20 cellular contexts compared by ENCODE assay signal in genomic region chr7:2271273-2272026, GRCh38. TPM values are rescaled to one million over a fixed set of nuclear protein-coding genes. Genes with fewer than 3 reads are reported as not detected.
DNase-seq lines count a peak whose midpoint lies in the region; ATAC-seq, FAIRE-seq and TF ChIP-seq lines count a peak whose summit lies in the region.
"Had no signal": no experiment of that assay in that cellular context is flagged by ENCODE, and none has a peak within 500 bp of the region (broad histone marks: within the 10 kb centered on the region; RNA-seq: fewer than 3 reads in every experiment).

No MANE protein-coding gene starts in this region.

- H3K27me3 Mint-ChIP-seq in neural progenitor cell (ENCODE audit: insufficient read depth, low read depth) = peaks cover 2% of the 10 kb centered on the region

- no peaks in the 10 kb centered on the region for H3K4me1 ChIP-seq in right cardiac atrium (ENCODE audit: control insufficient read depth, insufficient read depth, low read length)
- no peaks in the 10 kb centered on the region for H3K4me1 ChIP-seq in GM12878 (ENCODE audit: control insufficient read depth, insufficient read depth, low read length)
- peaks cover 24% of the 10 kb centered on the region for H3K4me1 ChIP-seq in neural progenitor cell

- no peak for FAIRE-seq in GM12878 (lab: Jason Lieb, UNC)
- FAIRE-seq: GM19239, HTR-8/SVneo had no signal

- H3K4me3 Mint-ChIP-seq in neural progenitor cell = no peak overlapping the region

- H3K4me3 ChIP-seq in right cardiac atrium (ENCODE audit: low read length) = no peak overlapping the region
- no peak overlapping the region for H3K4me3 ChIP-seq in GM12878
- no peak overlapping the region for H3K4me3 ChIP-seq in neural progenitor cell

- TF ChIP-seq CTCF in GM12878 (IDR thresholded peaks at IDR 0.05 in 2 of 3, conservative IDR thresholded peaks at IDR 0.05 in 1 of 3; ENCODE audit: control insufficient read depth in 2 of 3, extremely low read depth in 1 of 3, insufficient read depth in 1 of 3, low read depth in 3 of 3, low read length in 3 of 3) (no peak), neural progenitor cell (IDR thresholded peaks at IDR 0.05) (no peak)

- no peak overlapping the region for H3K9ac ChIP-seq in GM12878 (ENCODE audit: control insufficient read depth, insufficient read depth, low read length)
- H3K9ac ChIP-seq in neural progenitor cell = no peak overlapping the region

- CTCF ChIA-PET in GM12878 (lab: Yijun Ruan, JAX) = no interaction called here

- TF ChIP-seq EP300 in GM12878 (IDR thresholded peaks at IDR 0.05; ENCODE audit: borderline replicate concordance in 1 of 2, control insufficient read depth in 1 of 2, low read depth in 2 of 2, low read length in 2 of 2) = no peak

- peaks cover 20% of the 10 kb centered on the region for H3F3A ChIP-seq in neural progenitor cell (ENCODE audit: low read depth)

- BruUV-seq in GM12878 (replicated peaks; lab: Mats Ljungman, UMichigan) = TSS peak; percentile 42

- in situ Hi-C loops in GM12878 (cut with MboI) = no loop called here

- H3K9me3 ChIP-seq in right cardiac atrium (ENCODE audit: control insufficient read depth, low read length) (no peaks in the 10 kb centered on the region), GM12878 (replicated peaks; ENCODE audit: control insufficient read depth, insufficient read depth, low read length) (no peaks in the 10 kb centered on the region), neural progenitor cell (ENCODE audit: low read depth) (no peaks in the 10 kb centered on the region)

- H3K36me3 Mint-ChIP-seq in neural progenitor cell = peaks cover 7% of the 10 kb centered on the region

- H3K27me3 ChIP-seq in right cardiac atrium (ENCODE audit: control insufficient read depth, insufficient read depth) = no peaks in the 10 kb centered on the region
- no peaks in the 10 kb centered on the region for H3K27me3 ChIP-seq in GM12878 (replicated peaks in 1 of 2; ENCODE audit: control insufficient read depth in 2 of 2, insufficient read depth in 2 of 2, low read length in 1 of 2)
- no peaks in the 10 kb centered on the region for H3K27me3 ChIP-seq in neural progenitor cell

- WGBS in right cardiac atrium = 72% methylated on average over 27 of the region's 27 CpGs
- WGBS in GM12878 (ENCODE audit: insufficient coverage, insufficient replicate concordance, low lambda C conversion rate, missing lambda C conversion rate) = 95% methylated on average over 25 of the region's 27 CpGs

- TF ChIP-seq POLR2A in GM12878 (IDR thresholded peaks at IDR 0.05; ENCODE audit: low read depth, low read length) = 0 out of 2 replicates have a peak, but pooled peaks have one; percentile 29

- RAD21 ChIA-PET in GM12878 (lab: Charles Lee; ENCODE audit: unreplicated experiment) = no interaction called here

- peak overlapping the region; percentile 19 for H3K27ac Mint-ChIP-seq in neural progenitor cell

- H3K36me3 ChIP-seq in GM12878 (ENCODE audit: control insufficient read depth in 2 of 2, insufficient read depth in 2 of 2, low read length in 1 of 2) = peaks cover 7 to 33% of the 10 kb centered on the region in 2 experiments; a peak in 3 of 4 replicates
- H3K36me3 ChIP-seq in neural progenitor cell = no peaks in the 10 kb centered on the region

- no peak for TF ChIP-seq RAD21 in GM12878 (IDR thresholded peaks at IDR 0.05; ENCODE audit: insufficient read depth, low read depth, low read length)

- H2AFZ ChIP-seq in GM12878 (ENCODE audit: control insufficient read depth, low read depth, low read length) (no peak overlapping the region), neural progenitor cell (replicated peaks) (no peak overlapping the region)

- H3K79me2 ChIP-seq in GM12878 (ENCODE audit: control insufficient read depth, insufficient read depth, low read length) = no peaks in the 10 kb centered on the region
- H3K79me2 ChIP-seq in neural progenitor cell (ENCODE audit: low read depth) = no peaks in the 10 kb centered on the region

- DNase-seq in right cardiac atrium (peak in 2 of 3 donors; percentile 29 to 46), left cardiac atrium (no peak), GM12878 (ENCODE audit: low read depth, low spot score) (no peak), neural progenitor cell (ENCODE audit: low spot score) (no peak), NCI-H2196 (lab: John Stamatoyannopoulos, UW; ENCODE audit: unreplicated experiment) (no peak)
- DNase-seq in stimulated activated CD8-positive, alpha-beta memory T cell treated with anti-CD3 and anti-CD28 coated beads, Interleukin-4, amount 100 ng/mL, for 48 hours = no peak
- DNase-seq: DMS153; EL; HCEC 1CT; NCI-H1105 treated with DMSO at 0.1 percent for 48 hours; NCI-H1694 treated with DMSO at 0.1 percent for 48 hours; NCI-H345; NCI-H526; NK-92 treated with Interleukin-12 subunit alpha and Interleukin-12 subunit beta, amount 100 ng/mL, for 24 hours; SIG-M5 had no signal

- POLR2A ChIA-PET in GM12878 (lab: Charles Lee) = no interaction called here

- SMC1A ChIA-PET in GM12878 (lab: Charles Lee; ENCODE audit: uncharacterized antibody, unreplicated experiment) = no interaction called here

- H4K20me1 ChIP-seq in GM12878 (ENCODE audit: control insufficient read depth, insufficient read depth) (no peaks in the 10 kb centered on the region), neural progenitor cell (ENCODE audit: low read depth) (peaks cover 7% of the 10 kb centered on the region)

- ATAC-seq in right cardiac atrium (no peak), left cardiac atrium (no peak), GM12878 (no peak), GM19463 (IDR thresholded peaks at IDR 0.05; ENCODE audit: unreplicated experiment) (no peak), HG02610 (IDR thresholded peaks at IDR 0.05; ENCODE audit: unreplicated experiment) (no peak)

- H3K4me2 ChIP-seq in GM12878 (ENCODE audit: control insufficient read depth, insufficient read depth) (no peak overlapping the region), neural progenitor cell (no peak overlapping the region)

- peaks cover 26% of the 10 kb centered on the region for H3K4me1 Mint-ChIP-seq in neural progenitor cell

- H3K9me3 Mint-ChIP-seq in neural progenitor cell = peaks cover 7% of the 10 kb centered on the region

- no peak overlapping the region for H3K27ac ChIP-seq in right cardiac atrium (ENCODE audit: low read length)
- H3K27ac ChIP-seq in GM12878 (ENCODE audit: control insufficient read depth, insufficient read depth) = no peak overlapping the region
- no peak overlapping the region for H3K27ac ChIP-seq in neural progenitor cell
- H3K27ac ChIP-seq: C4-2B had no signal

- intact Hi-C loops in right cardiac atrium (cut with DNase I) = no loop called here
- intact Hi-C loops in left cardiac atrium (cut with DNase I) = no loop called here
- intact Hi-C loops in GM12878 (cut with micrococcal nuclease; ENCODE audit: unreplicated experiment) = no loop called here

RNA-seq across cellular contexts. Expression of gene NUDT1, which starts 29.4 kb away (rescaled TPM):
- total RNA-seq in right cardiac atrium (10 to 100 TPM; 10.6 to 17.2 (median 14.6) TPM), left cardiac atrium (10 to 100 TPM; 15.4 to 15.8 TPM), GM12878 (2014; rRNA removed) (71.4 and 81.6 TPM in 2 replicates), GM12878 (2014; rRNA removed; fragmentation: Illumina TruSeq; extraction: Trizol) (56.4 and 58.1 TPM in 2 replicates), GM12878 (2021) (62.1 TPM in 2 replicates), neural progenitor cell (ENCODE audit: low replicate concordance) (29.6 and 63.9 TPM in 2 replicates)
- polyA plus RNA-seq in right cardiac atrium (20.7 TPM), GM12878 (2011; rRNA removed) (24.1 and 40.2 TPM in 2 replicates), GM12878 (2014; fragmentation: Illumina TruSeq; extraction: Trizol) (7.7 and 36.7 TPM in 2 replicates), GM12878 (2014; fragmentation: Nextera tagmentation; extraction: Ambion mirVana) (10 to 100 TPM in 1 of 2 experiments, 1 to 10 TPM in 1; 7.7 to 23.3 TPM), GM12878 (2014; rRNA removed) (77.5 and 87.5 TPM in 2 replicates), GM12878 (2016; fragmentation: Nextera tagmentation; extraction: Ambion mirVana) (100 to 1,000 TPM; 115 to 122 TPM)
- 4.4 and 5.3 TPM in 2 replicates for total RNA-seq in GM12878 (2013; cell fraction: nucleolus; rRNA removed)
- 44.4 TPM for polyA plus RNA-seq in GM12878 (2011; ENCODE audit: low read depth)
- 61.4 and 74.1 TPM in 2 replicates for polyA plus RNA-seq in GM12878 (2011; cell fraction: cytosol; rRNA removed)
- polyA plus RNA-seq in GM12878 (2011; cell fraction: nucleus; rRNA removed) = 36.5 and 38.9 TPM in 2 replicates
- 51.4 and 59.5 TPM in 2 replicates for polyA plus RNA-seq in GM12878 (2012)
- polyA minus RNA-seq in GM12878 (2011; rRNA and poly(A)+ RNA removed) = 18.9 and 42.0 TPM in 2 replicates
- polyA minus RNA-seq in GM12878 (2011; cell fraction: cytosol; rRNA and poly(A)+ RNA removed) = 14.9 and 15.0 TPM in 2 replicates
- 7.5 and 9.6 TPM in 2 replicates for polyA minus RNA-seq in GM12878 (2011; cell fraction: nucleus; rRNA and poly(A)+ RNA removed)

RNA-seq across cellular contexts. Expression of gene MRM2, which starts 29.4 kb away (rescaled TPM):
- total RNA-seq in right cardiac atrium (10 to 100 TPM; 19.5 to 24.4 (median 21.9) TPM), left cardiac atrium (10 to 100 TPM; 18.9 TPM), GM12878 (2014; rRNA removed) (57.1 and 61.7 TPM in 2 replicates), GM12878 (2014; rRNA removed; fragmentation: Illumina TruSeq; extraction: Trizol) (54.8 and 60.1 TPM in 2 replicates), GM12878 (2021) (61.2 and 62.9 TPM in 2 replicates), neural progenitor cell (ENCODE audit: low replicate concordance) (30.6 and 34.3 TPM in 2 replicates)
- polyA plus RNA-seq in right cardiac atrium (21.4 TPM), GM12878 (2011; rRNA removed) (34.8 and 43.2 TPM in 2 replicates), GM12878 (2014; fragmentation: Illumina TruSeq; extraction: Trizol) (75.6 and 79.8 TPM in 2 replicates), GM12878 (2014; fragmentation: Nextera tagmentation; extraction: Ambion mirVana) (10 to 100 TPM; 91.4 to 92.9 TPM), GM12878 (2014; rRNA removed) (58.9 and 59.2 TPM in 2 replicates), GM12878 (2016; fragmentation: Nextera tagmentation; extraction: Ambion mirVana) (100 to 1,000 TPM; 125 to 128 TPM)
- 17.7 and 17.9 TPM in 2 replicates for total RNA-seq in GM12878 (2013; cell fraction: nucleolus; rRNA removed)
- 25.8 TPM for polyA plus RNA-seq in GM12878 (2011; ENCODE audit: low read depth)
- 36.7 and 39.9 TPM in 2 replicates for polyA plus RNA-seq in GM12878 (2011; cell fraction: cytosol; rRNA removed)
- 16.7 and 20.8 TPM in 2 replicates for polyA plus RNA-seq in GM12878 (2011; cell fraction: nucleus; rRNA removed)
- 37.1 and 37.7 TPM in 2 replicates for polyA plus RNA-seq in GM12878 (2012)
- polyA minus RNA-seq in GM12878 (2011; rRNA and poly(A)+ RNA removed) = 29.7 and 30.7 TPM in 2 replicates
- polyA minus RNA-seq in GM12878 (2011; cell fraction: cytosol; rRNA and poly(A)+ RNA removed) = 10.8 and 13.8 TPM in 2 replicates
- 9.9 and 13.7 TPM in 2 replicates for polyA minus RNA-seq in GM12878 (2011; cell fraction: nucleus; rRNA and poly(A)+ RNA removed)

RNA-seq across cellular contexts. Expression of gene MAD1L1, which starts 38.7 kb away (rescaled TPM):
- total RNA-seq in right cardiac atrium (10 to 100 TPM; 15.3 to 36.7 (median 29.7) TPM), left cardiac atrium (10 to 100 TPM; 18.9 to 24.9 TPM), GM12878 (2014; rRNA removed) (70.5 and 75.7 TPM in 2 replicates), GM12878 (2014; rRNA removed; fragmentation: Illumina TruSeq; extraction: Trizol) (17.1 and 18.7 TPM in 2 replicates), GM12878 (2021) (56.5 and 56.6 TPM in 2 replicates), neural progenitor cell (ENCODE audit: low replicate concordance) (23.7 and 46.6 TPM in 2 replicates)
- polyA plus RNA-seq in right cardiac atrium (41.0 TPM), GM12878 (2011; rRNA removed) (18.6 and 33.4 TPM in 2 replicates), GM12878 (2014; fragmentation: Illumina TruSeq; extraction: Trizol) (2.4 and 8.1 TPM in 2 replicates), GM12878 (2014; fragmentation: Nextera tagmentation; extraction: Ambion mirVana) (1 to 10 TPM; 2.2 to 5.1 TPM), GM12878 (2014; rRNA removed) (43.2 and 63.4 TPM in 2 replicates), GM12878 (2016; fragmentation: Nextera tagmentation; extraction: Ambion mirVana) (10 to 100 TPM; 73.1 to 76.8 TPM)
- 141 TPM in 2 replicates for total RNA-seq in GM12878 (2013; cell fraction: nucleolus; rRNA removed)
- 20.3 TPM for polyA plus RNA-seq in GM12878 (2011; ENCODE audit: low read depth)
- 63.4 and 81.7 TPM in 2 replicates for polyA plus RNA-seq in GM12878 (2011; cell fraction: cytosol; rRNA removed)
- polyA plus RNA-seq in GM12878 (2011; cell fraction: nucleus; rRNA removed) = 48.8 and 57.0 TPM in 2 replicates
- polyA plus RNA-seq in GM12878 (2012) = 37.9 and 62.7 TPM in 2 replicates
- polyA minus RNA-seq in GM12878 (2011; rRNA and poly(A)+ RNA removed) = 26.5 and 49.2 TPM in 2 replicates
- 29.7 and 31.5 TPM in 2 replicates for polyA minus RNA-seq in GM12878 (2011; cell fraction: cytosol; rRNA and poly(A)+ RNA removed)
- 23.5 and 35.1 TPM in 2 replicates for polyA minus RNA-seq in GM12878 (2011; cell fraction: nucleus; rRNA and poly(A)+ RNA removed)

RNA-seq across cellular contexts. Expression of gene SNX8, which starts 42.8 kb away (rescaled TPM):
- 10 to 100 TPM; 34.0 to 44.5 (median 39.7) TPM for total RNA-seq in right cardiac atrium
- 32.3 TPM for polyA plus RNA-seq in right cardiac atrium
- total RNA-seq in left cardiac atrium = 10 to 100 TPM; 31.3 to 38.5 TPM
- 69.7 and 75.0 TPM in 2 replicates for total RNA-seq in GM12878 (2013; cell fraction: nucleolus; rRNA removed)
- total RNA-seq in GM12878 (2014; rRNA removed) = 40.5 and 42.2 TPM in 2 replicates
- total RNA-seq in GM12878 (2014; rRNA removed; fragmentation: Illumina TruSeq; extraction: Trizol) = 46.5 and 51.6 TPM in 2 replicates
- 150 and 156 TPM in 2 replicates for total RNA-seq in GM12878 (2021)
- 12.4 TPM for polyA plus RNA-seq in GM12878 (2011; ENCODE audit: low read depth)
- polyA plus RNA-seq in GM12878 (2011; rRNA removed) = 92.1 and 210 TPM in 2 replicates
- polyA plus RNA-seq in GM12878 (2011; cell fraction: cytosol; rRNA removed) = 146 and 248 TPM in 2 replicates
- polyA plus RNA-seq in GM12878 (2011; cell fraction: nucleus; rRNA removed) = 220 and 232 TPM in 2 replicates
- polyA plus RNA-seq in GM12878 (2012) = 101 and 127 TPM in 2 replicates
- polyA plus RNA-seq in GM12878 (2014; fragmentation: Illumina TruSeq; extraction: Trizol) = 19.4 and 79.8 TPM in 2 replicates
- 10 to 100 TPM in 1 of 2 experiments, 1 to 10 TPM in 1; 6.4 to 21.5 TPM for polyA plus RNA-seq in GM12878 (2014; fragmentation: Nextera tagmentation; extraction: Ambion mirVana)
- 115 and 118 TPM in 2 replicates for polyA plus RNA-seq in GM12878 (2014; rRNA removed)
- 100 to 1,000 TPM; 118 to 133 TPM for polyA plus RNA-seq in GM12878 (2016; fragmentation: Nextera tagmentation; extraction: Ambion mirVana)
- 199 and 253 TPM in 2 replicates for polyA minus RNA-seq in GM12878 (2011; rRNA and poly(A)+ RNA removed)
- 69.8 and 71.0 TPM in 2 replicates for polyA minus RNA-seq in GM12878 (2011; cell fraction: cytosol; rRNA and poly(A)+ RNA removed)
- polyA minus RNA-seq in GM12878 (2011; cell fraction: nucleus; rRNA and poly(A)+ RNA removed) = 31.3 and 40.8 TPM in 2 replicates
- total RNA-seq in neural progenitor cell (ENCODE audit: low replicate concordance) = 3.6 and 15.0 TPM in 2 replicates

Comparison
In these comparisons a context has a peak if more than half of its experiments do, and no peak if none do; other contexts are left out.
1. DNase-seq: peak in right cardiac atrium (2 of 3); none in left cardiac atrium (single experiment), GM12878 (single experiment), neural progenitor cell (single experiment), NCI-H2196 (single experiment) and stimulated activated CD8-positive, alpha-beta memory T cell treated with anti-CD3 and anti-CD28 coated beads, Interleukin-4, amount 100 ng/mL, for 48 hours (single experiment).